Comparison of ENCODE assay signal across 20 cellular contexts in genomic region chr16:19582050-19582784, GRCh38.
"Had no signal": no experiment of that assay in that cellular context is flagged by ENCODE, and none has a peak within 500 bp of the region (broad histone marks: within the 10 kb centered on the region; RNA-seq: fewer than 3 reads in every experiment).

No MANE protein-coding gene starts in this region.

- H3K4me1 ChIP-seq: tibial artery had no signal

- H3K4me3 ChIP-seq: tibial artery had no signal

- H3K27ac Mint-ChIP-seq: activated naive CD8-positive, alpha-beta T cell; activated T-cell treated with anti-CD3 and anti-CD28 coated beads, Interleukin-2, amount 50 U/mL, for 72 hours; endodermal cell; T-helper 17 cell had no signal

- H3K27ac ChIP-seq: epithelial cell of prostate, tibial artery had no signal

- ATAC-seq: activated T-cell treated with anti-CD3 and anti-CD28 coated beads, Interleukin-2, amount 50 U/mL, for 72 hours; left lobe of liver; T-helper 17 cell had no signal

- H3K27me3 ChIP-seq: tibial artery had no signal

- H3K9me3 Mint-ChIP-seq: activated T-cell treated with anti-CD3 and anti-CD28 coated beads, Interleukin-2, amount 50 U/mL, for 72 hours had no signal

- H3K27me3 Mint-ChIP-seq: activated naive CD8-positive, alpha-beta T cell; T-helper 17 cell had no signal

- H3K9me3 ChIP-seq: tibial artery had no signal

- DNase-seq: activated CD4-positive, alpha-beta T cell treated with anti-CD3 and anti-CD28 coated beads, Interleukin-2, amount 50 U/mL, for 4 hours; activated gamma-delta T cell; activated T-cell treated with anti-CD3 and anti-CD28 coated beads, Interleukin-2, amount 50 U/mL, for 72 hours; endodermal cell; foreskin fibroblast; hypothalamus; islet precursor cell; mammary epithelial cell; midbrain; occipital lobe; retina; stimulated activated CD4-positive, alpha-beta T cell treated with anti-CD3 and anti-CD28 coated beads, Interleukin-12 subunit alpha, Interleukin-12 subunit beta, amount 100 ng/mL, for 4 hours; stimulated activated CD4-positive, alpha-beta T cell treated with anti-CD3 and anti-CD28 coated beads, Interleukin-1b, Interleukin-23, amount 100 ng/mL, for 48 hours; stimulated activated CD8-positive, alpha-beta memory T cell treated with anti-CD3 and anti-CD28 coated beads, Interleukin-4, amount 100 ng/mL, for 48 hours; stimulated activated naive CD4-positive, alpha-beta T cell; T-helper 17 cell; tibial artery had no signal

- H3K4me3 Mint-ChIP-seq: activated naive CD8-positive, alpha-beta T cell; activated T-cell treated with anti-CD3 and anti-CD28 coated beads, Interleukin-2, amount 50 U/mL, for 72 hours; endodermal cell; T-helper 17 cell had no signal
